Comparison of ENCODE assay signal across 8 cellular contexts in genomic region chr1:32239790-32240139, GRCh38. TPM values are rescaled to one million over a fixed set of nuclear protein-coding genes. Genes with fewer than 3 reads are reported as not detected.
DNase-seq lines count a peak whose midpoint lies in the region; ATAC-seq and TF ChIP-seq lines count a peak whose summit lies in the region.

No MANE protein-coding gene starts in this region.

- 48 to 51% methylated on average over 20 of the region's 20 CpGs for WGBS in esophagus, 2 donors

- peak overlapping the region; percentile 80 for H2AFZ ChIP-seq in parathyroid adenoma

- H3K27me3 ChIP-seq in NT2/D1 (ENCODE audit: insufficient read depth, insufficient read length) = no peaks in the 10 kb centered on the region
- H3K27me3 ChIP-seq in esophagus (ENCODE audit: control insufficient read depth in 1 of 2, insufficient read depth in 2 of 2, low read length in 2 of 2) = no peaks in the 10 kb centered on the region
- no peaks in the 10 kb centered on the region for H3K27me3 ChIP-seq in parathyroid adenoma (ENCODE audit: control insufficient read depth, insufficient read depth, low read length)

- peak overlapping the region; percentile 92 for H3K4me2 ChIP-seq in parathyroid adenoma (ENCODE audit: low read length)

- H3K4me3 ChIP-seq in NT2/D1 (ENCODE audit: insufficient read length, low read depth) (peak overlapping the region; percentile 68), esophagus (ENCODE audit: low read depth in 1 of 2, low read length in 2 of 2) (peak overlapping the region; percentile 56 to 60), parathyroid adenoma (ENCODE audit: low read depth, low read length) (peak overlapping the region; percentile 58)

- no peaks in the 10 kb centered on the region for H3K79me2 ChIP-seq in parathyroid adenoma

- peak; percentile 65 for DNase-seq in DMS53 (lab: John Stamatoyannopoulos, UW)
- DNase-seq in NT2/D1 (ENCODE audit: low read depth, low spot score) = no peak

- H3K27ac ChIP-seq in esophagus (ENCODE audit: low read depth in 2 of 2, low read length in 1 of 2) = peak overlapping the region in 1 of 2 donors; percentile 66
- peak overlapping the region; percentile 60 for H3K27ac ChIP-seq in parathyroid adenoma

- H3K9ac ChIP-seq in NT2/D1 (ENCODE audit: insufficient read length, low read depth) (peak overlapping the region; percentile 84), parathyroid adenoma (no peak overlapping the region)

- H3K4me1 ChIP-seq in NT2/D1 (ENCODE audit: insufficient read depth, insufficient read length) = peaks cover 9% of the 10 kb centered on the region
- H3K4me1 ChIP-seq in esophagus (ENCODE audit: control insufficient read depth in 2 of 2, insufficient read depth in 2 of 2, low read length in 1 of 2) = peaks cover 6 to 9% of the 10 kb centered on the region in 2 donors
- H3K4me1 ChIP-seq in parathyroid adenoma = no peaks in the 10 kb centered on the region

- no peaks in the 10 kb centered on the region for H3K9me3 ChIP-seq in NT2/D1 (ENCODE audit: insufficient read depth, low read length)
- no peaks in the 10 kb centered on the region for H3K9me3 ChIP-seq in esophagus (ENCODE audit: control insufficient read depth in 2 of 2, insufficient read depth in 1 of 2, low read depth in 1 of 2, low read length in 1 of 2)
- no peaks in the 10 kb centered on the region for H3K9me3 ChIP-seq in parathyroid adenoma (ENCODE audit: control insufficient read depth, low read length)

- peaks cover 14% of the 10 kb centered on the region for H3K36me3 ChIP-seq in NT2/D1 (ENCODE audit: insufficient read depth, insufficient read length, low read length)
- H3K36me3 ChIP-seq in esophagus (ENCODE audit: control insufficient read depth in 2 of 2, insufficient read depth in 2 of 2, low read length in 1 of 2) = no peaks in the 10 kb centered on the region
- H3K36me3 ChIP-seq in parathyroid adenoma (ENCODE audit: control insufficient read depth, insufficient read depth, low read length) = no peaks in the 10 kb centered on the region

- ATAC-seq in GM19463 (IDR thresholded peaks at IDR 0.05; ENCODE audit: unreplicated experiment) = no peak
- ATAC-seq in GM21786 (IDR thresholded peaks at IDR 0.05; ENCODE audit: unreplicated experiment) = no peak
- no peak for ATAC-seq in GM21737 (IDR thresholded peaks at IDR 0.05; ENCODE audit: unreplicated experiment)
- no peak for ATAC-seq in HG03439 (IDR thresholded peaks at IDR 0.05; ENCODE audit: unreplicated experiment)

- no peak for TF ChIP-seq CTCF in parathyroid adenoma (IDR thresholded peaks at IDR 0.05)

RNA-seq across cellular contexts. Expression of gene FAM167B, which starts 7.3 kb away (rescaled TPM):
- 1 to 10 TPM; 1.8 to 2.0 TPM for polyA plus RNA-seq in esophagus

RNA-seq across cellular contexts. Expression of gene LCK, which starts 11.3 kb away (rescaled TPM):
- polyA plus RNA-seq in esophagus = 1 to 10 TPM; 2.3 to 2.4 TPM

RNA-seq across cellular contexts. Expression of gene EIF3I, which starts 17.6 kb away (rescaled TPM):
- 100 to 1,000 TPM; 134 to 189 TPM for polyA plus RNA-seq in esophagus

RNA-seq across cellular contexts. Expression of gene TMEM234, which starts 17.6 kb away (rescaled TPM):
- 10 to 100 TPM; 10.4 to 15.6 TPM for polyA plus RNA-seq in esophagus

RNA-seq across cellular contexts. Expression of gene DCDC2B, which starts 30.9 kb away (rescaled TPM):
- polyA plus RNA-seq in esophagus = under 1 TPM in 1 of 2 donors, not detected in 1; 0.06 TPM
